1 cellular context compared by ENCODE assay signal in the genomic region with DNA sequence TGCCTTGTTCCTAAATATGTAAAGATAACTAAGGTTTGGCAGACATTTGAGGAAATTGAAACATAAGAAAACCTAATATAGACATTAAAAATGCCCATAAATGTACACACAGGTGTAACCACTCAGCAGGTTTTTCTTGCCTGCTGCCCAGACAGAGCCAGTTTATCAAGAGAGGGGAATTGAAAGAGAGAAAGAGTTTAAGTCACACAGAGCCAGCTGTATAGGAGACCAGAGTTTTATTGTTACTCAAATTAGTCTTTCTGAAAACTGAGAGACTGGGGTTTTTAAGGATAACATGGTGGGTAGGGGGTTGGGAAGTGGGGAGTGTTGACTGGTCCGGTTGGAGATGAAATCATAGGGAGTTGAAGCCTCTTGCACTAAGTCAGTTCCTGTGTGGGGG.
TF ChIP-seq lines count a peak whose summit lies in the region.

No MANE protein-coding gene starts in this region.

TF ChIP-seq in WTC11, 78 proteins besides CTCF, POLR2A, EP300 and RAD21:
- TF ChIP-seq SMAD3 (CRISPR knock-in tag; IDR thresholded peaks at IDR 0.05; ENCODE audit: borderline replicate concordance) = no peak
